Comparison of ENCODE assay signal across 10 cellular contexts in the genomic region with DNA sequence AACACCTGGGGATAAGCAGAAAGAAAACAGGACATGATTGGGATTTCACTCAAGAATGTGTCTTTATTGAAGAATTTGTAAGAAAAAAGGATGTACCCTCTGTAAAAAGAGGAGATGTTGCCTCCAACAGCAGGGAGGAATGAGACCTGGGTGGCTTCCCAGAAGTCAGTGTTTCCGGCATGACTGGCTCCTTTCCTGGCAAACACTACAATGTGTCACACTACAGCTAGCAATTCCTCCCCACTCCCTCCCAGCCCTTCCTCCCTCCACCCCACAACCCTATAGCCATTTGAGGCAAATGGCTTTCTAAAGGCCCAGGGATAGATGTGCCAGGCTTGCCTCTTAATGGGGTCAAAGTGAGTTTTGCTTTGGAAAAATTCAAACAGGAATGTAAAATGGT. TPM values are rescaled to one million over a fixed set of nuclear protein-coding genes. Genes with fewer than 3 reads are reported as not detected.
DNase-seq lines count a peak whose midpoint lies in the region; ATAC-seq and TF ChIP-seq lines count a peak whose summit lies in the region.
"Had no signal": no experiment of that assay in that cellular context is flagged by ENCODE, and none has a peak within 500 bp of the region (broad histone marks: within the 10 kb centered on the region; RNA-seq: fewer than 3 reads in every experiment).

No MANE protein-coding gene starts in this region.

- intact Hi-C loops in heart left ventricle (cut with DNase I) (loop anchor here in 1 of 10 donors (5.0 kb wide), 1 partner anchor 34 kb away; no protein-coding TSS in a partner anchor), head of caudate nucleus (cut with DNase I) (no loop called here), A673 (cut with micrococcal nuclease; ENCODE audit: unreplicated experiment) (no loop called here)

- H3K27me3 Mint-ChIP-seq in HFFc6 (ENCODE audit: insufficient read depth) = no peaks in the 10 kb centered on the region; the same call in 1 of the 2 replicates

- H3K36me3 Mint-ChIP-seq in HFFc6 (ENCODE audit: low read depth) = peaks cover 19% of the 10 kb centered on the region

- peak; percentile 87 for DNase-seq in HFFc6
- DNase-seq in astrocyte of the cerebellum (ENCODE audit: low read depth) = peak; percentile 70
- DNase-seq in heart left ventricle = peak in 3 of 5 donors; percentile 41 to 59 (median 54)
- DNase-seq in head of caudate nucleus = no peak
- DNase-seq in A673 (ENCODE audit: low spot score) = no peak
- DNase-seq in T1000 (lab: John Stamatoyannopoulos, UW) = no peak
- DNase-seq: stimulated activated CD4-positive, alpha-beta T cell treated with anti-CD3 and anti-CD28 coated beads, Interleukin-15, amount 100 ng/mL, for 24 hours had no signal

- ATAC-seq in heart left ventricle (peak; percentile 63 to 82 (median 76)), GM18505 (IDR thresholded peaks at IDR 0.05; ENCODE audit: unreplicated experiment) (no peak)

- TF ChIP-seq CTCF in HFFc6 (IDR thresholded peaks at IDR 0.05) = no peak
- TF ChIP-seq CTCF in astrocyte of the cerebellum (IDR thresholded peaks at IDR 0.05; ENCODE audit: low read depth, low read length, missing control alignments) = no peak
- TF ChIP-seq CTCF in heart left ventricle (IDR thresholded peaks at IDR 0.05) = no peak
- TF ChIP-seq CTCF in A673 (conservative IDR thresholded peaks at IDR 0.05; ENCODE audit: low read depth, low read length) = no peak

- no peaks in the 10 kb centered on the region for H3K9me3 Mint-ChIP-seq in HFFc6

- peaks cover 77% of the 10 kb centered on the region for H3K4me1 Mint-ChIP-seq in HFFc6 (ENCODE audit: low read depth)

- H3K4me3 Mint-ChIP-seq in HFFc6 = peak overlapping the region; percentile 13; the same call in 1 of the 2 replicates

- peaks cover 0 to 52% (median 36%) of the 10 kb centered on the region in 12 donors for H3K4me1 ChIP-seq in heart left ventricle
- H3K4me1 ChIP-seq in stomach smooth muscle (ENCODE audit: control insufficient read depth, insufficient read depth, low read length) = peaks cover 39% of the 10 kb centered on the region
- peaks cover 10% of the 10 kb centered on the region for H3K4me1 ChIP-seq in A673 (ENCODE audit: insufficient read depth, low read length, poor library complexity, severe bottlenecking)

- H3K9me3 ChIP-seq in heart left ventricle (no peaks in the 10 kb centered on the region), stomach smooth muscle (ENCODE audit: control insufficient read depth in 2 of 2, low read length in 2 of 2) (no peaks in the 10 kb centered on the region), A673 (ENCODE audit: low read depth, low read length, poor library complexity, severe bottlenecking) (no peaks in the 10 kb centered on the region)

- CTCF ChIA-PET in A673 (lab: Charles Lee) = no interaction called here

- peak overlapping the region; percentile 94 for H3K27ac Mint-ChIP-seq in HFFc6

- peaks cover 0 to 43% (median 32%) of the 10 kb centered on the region in 9 donors for H3K36me3 ChIP-seq in heart left ventricle
- H3K36me3 ChIP-seq in stomach smooth muscle (ENCODE audit: control insufficient read depth in 2 of 2, insufficient read depth in 2 of 2, low read length in 2 of 2) = peaks cover 16 to 18% of the 10 kb centered on the region in 2 donors
- peaks cover 37% of the 10 kb centered on the region for H3K36me3 ChIP-seq in A673 (ENCODE audit: insufficient read depth, low read length, poor library complexity, severe bottlenecking)

- WGBS in heart left ventricle, 4 donors = 47 to 63% (median 49%) methylated on average over 1 of the region's 1 CpG

- TF ChIP-seq POLR2A in heart left ventricle (IDR thresholded peaks at IDR 0.05) (no peak), GM18505 (IDR thresholded peaks at IDR 0.05; ENCODE audit: borderline replicate concordance, extremely low read depth, insufficient read depth, insufficient read length) (no peak)

- peak overlapping the region in 1 of 2 donors; percentile 52 for H3K9ac ChIP-seq in stomach smooth muscle (ENCODE audit: low read length in 2 of 2)

- POLR2A ChIA-PET in A673 (lab: Charles Lee; ENCODE audit: low non-redundant PET) = no interaction called here

- no TSS peak for BruUV-seq in A673 (replicated peaks; lab: Mats Ljungman, UMichigan)

- in situ Hi-C loops in astrocyte of the cerebellum (cut with HindIII; ENCODE audit: low sequenced_read_pairs) = loop anchor here (5.0 kb wide), 1 partner anchor 156 kb away; no protein-coding TSS in a partner anchor

- H3K4me3 ChIP-seq in astrocyte of the cerebellum (ENCODE audit: low read depth, low read length) (no peak overlapping the region), heart left ventricle (no peak overlapping the region), stomach smooth muscle (ENCODE audit: low read length in 2 of 2) (no peak overlapping the region), A673 (ENCODE audit: low read depth, low read length, poor library complexity, severe bottlenecking) (no peak overlapping the region)

- peak overlapping the region in 11 of 12 donors; percentile 23 to 80 (median 67) for H3K27ac ChIP-seq in heart left ventricle
- peak overlapping the region; percentile 53 for H3K27ac ChIP-seq in stomach smooth muscle (ENCODE audit: low read length)
- no peak overlapping the region for H3K27ac ChIP-seq in A673 (ENCODE audit: low read depth, low read length, poor library complexity, severe bottlenecking)

- no peaks in the 10 kb centered on the region for H3K27me3 ChIP-seq in heart left ventricle
- no peaks in the 10 kb centered on the region for H3K27me3 ChIP-seq in stomach smooth muscle (ENCODE audit: control insufficient read depth in 1 of 2, insufficient read depth in 2 of 2, low read length in 2 of 2)
- no peaks in the 10 kb centered on the region for H3K27me3 ChIP-seq in A673 (replicated peaks; ENCODE audit: insufficient read depth, low read depth, low read length, poor library complexity)

RNA-seq across cellular contexts. Expression of a gene that starts 11.5 kb away (rescaled TPM):
- total RNA-seq in HFFc6 (2021; fragmentation: NEBNext Ultra II Directional; extraction: Animal tissue kit (Norgen Biotek cat#: 25700)) = 1 to 10 TPM; 1.9 to 6.4 (median 2.4) TPM
- total RNA-seq in heart left ventricle (1 to 10 TPM in 5 of 9 donors, under 1 TPM in 4; 0.33 to 2.6 (median 1.1) TPM), A673 (2021) (0.22 and 0.24 TPM in 2 replicates)
- under 1 TPM; 0.34 to 0.53 TPM for polyA plus RNA-seq in heart left ventricle
- total RNA-seq: T-helper 2 cell treated with Interferon-gamma antibody and Interleukin-4, amounts not matched to agents 100 ng/mL and 5 ng/mL, for 36 hours had no signal

RNA-seq across cellular contexts. Expression of a gene that starts 12.8 kb away (rescaled TPM):
- total RNA-seq in HFFc6 (2021; fragmentation: NEBNext Ultra II Directional; extraction: Animal tissue kit (Norgen Biotek cat#: 25700)) = 10 to 100 TPM; 76.6 to 93.4 (median 78.6) TPM
- total RNA-seq in heart left ventricle (10 to 100 TPM; 45.3 to 77.2 (median 52.9) TPM), A673 (2021) (86.5 and 86.6 TPM in 2 replicates)
- 10 to 100 TPM; 40.8 to 89.6 TPM for polyA plus RNA-seq in heart left ventricle

RNA-seq across cellular contexts. Expression of a gene that starts 19.4 kb away (rescaled TPM):
- total RNA-seq in HFFc6 (2021; fragmentation: NEBNext Ultra II Directional; extraction: Animal tissue kit (Norgen Biotek cat#: 25700)) = 100 to 1,000 TPM; 202 to 234 (median 210) TPM
- total RNA-seq in heart left ventricle (100 to 1,000 TPM; 249 to 706 (median 328) TPM), A673 (2021) (192 and 206 TPM in 2 replicates)
- polyA plus RNA-seq in heart left ventricle = 100 to 1,000 TPM; 236 to 331 TPM

RNA-seq across cellular contexts. Expression of a gene that starts 47.8 kb away (rescaled TPM):
- 10 to 100 TPM; 24.4 to 30.9 (median 27.0) TPM for total RNA-seq in HFFc6 (2021; fragmentation: NEBNext Ultra II Directional; extraction: Animal tissue kit (Norgen Biotek cat#: 25700))
- total RNA-seq in heart left ventricle (10 to 100 TPM; 11.3 to 49.0 (median 16.9) TPM), A673 (2021) (34.2 and 37.2 TPM in 2 replicates)
- polyA plus RNA-seq in heart left ventricle = 10 to 100 TPM; 23.2 to 31.2 TPM

RNA-seq across cellular contexts. Expression of a gene that starts 52.6 kb away (rescaled TPM):
- total RNA-seq in HFFc6 (2021; fragmentation: NEBNext Ultra II Directional; extraction: Animal tissue kit (Norgen Biotek cat#: 25700)) = not detected
- total RNA-seq in heart left ventricle (under 1 TPM in 3 of 9 donors, not detected in 6; 0.17 to 0.23 (median 0.20) TPM), A673 (2021) (2.8 and 4.6 TPM in 2 replicates)
- polyA plus RNA-seq in heart left ventricle = under 1 TPM in 1 of 2 donors, not detected in 1; 0.07 TPM
- total RNA-seq: T-helper 2 cell treated with Interferon-gamma antibody and Interleukin-4, amounts not matched to agents 100 ng/mL and 5 ng/mL, for 36 hours had no signal

Comparison
In these comparisons a context has a peak if more than half of its experiments do, and no peak if none do; other contexts are left out.
1. DNase-seq: peak in HFFc6 (single experiment), astrocyte of the cerebellum (single experiment) and heart left ventricle (3 of 5); none in head of caudate nucleus (0 of 42), A673 (single experiment) and T1000 (single experiment).